8 cellular contexts compared by ENCODE assay signal in genomic region chr3:122458992-122459391, GRCh38. TPM values are rescaled to one million over a fixed set of nuclear protein-coding genes. Genes with fewer than 3 reads are reported as not detected.
DNase-seq lines count a peak whose midpoint lies in the region; ATAC-seq and TF ChIP-seq lines count a peak whose summit lies in the region.

No MANE protein-coding gene starts in this region.

- H3K79me2 ChIP-seq in KMS-11 (ENCODE audit: insufficient read depth, low read depth) = no peaks in the 10 kb centered on the region
- H3K79me2 ChIP-seq in neural cell (replicated peaks; ENCODE audit: insufficient read depth, low read length) = no peaks in the 10 kb centered on the region

- no peak for ATAC-seq in central memory CD8-positive, alpha-beta T cell (replicated peaks; ENCODE audit: extremely low read depth, poor library complexity, severe bottlenecking)
- ATAC-seq in HG03108 (IDR thresholded peaks at IDR 0.05; ENCODE audit: unreplicated experiment) (no peak), HG02840 (IDR thresholded peaks at IDR 0.05; ENCODE audit: low FRiP score, unreplicated experiment) (no peak)
- ATAC-seq in activated CD8-positive, alpha-beta memory T cell treated with anti-CD3 and anti-CD28 coated beads, Interleukin-2, amount 10 ng/mL, durations not matched to agents 7 days and 5 days = no peak

- H3K4me3 ChIP-seq in KMS-11 (IDR thresholded peaks at IDR 0.05; ENCODE audit: insufficient read depth, low read depth, low read length) = no peak overlapping the region
- H3K4me3 ChIP-seq in neural cell (ENCODE audit: low read length) = no peak overlapping the region

- H3K27ac ChIP-seq in KMS-11 (no peak overlapping the region), neural cell (ENCODE audit: low read length) (no peak overlapping the region)

- H3K27ac Mint-ChIP-seq in central memory CD8-positive, alpha-beta T cell (ENCODE audit: low read depth) = peak overlapping the region; percentile 39
- no peak overlapping the region for H3K27ac Mint-ChIP-seq in activated CD8-positive, alpha-beta memory T cell treated with anti-CD3 and anti-CD28 coated beads, Interleukin-2, amount 10 ng/mL, durations not matched to agents 7 days and 5 days

- H3K9me3 ChIP-seq in neural cell (ENCODE audit: low read length) = no peaks in the 10 kb centered on the region

- H3K4me1 Mint-ChIP-seq in central memory CD8-positive, alpha-beta T cell = peaks cover 4% of the 10 kb centered on the region
- H3K4me1 Mint-ChIP-seq in activated CD8-positive, alpha-beta memory T cell treated with anti-CD3 and anti-CD28 coated beads, Interleukin-2, amount 10 ng/mL, durations not matched to agents 7 days and 5 days = peaks cover 3% of the 10 kb centered on the region

- H2AFZ ChIP-seq in KMS-11 (ENCODE audit: low read depth) (no peak overlapping the region), neural cell (ENCODE audit: low read depth, low read length) (no peak overlapping the region)

- H3K4me2 ChIP-seq in KMS-11 = no peak overlapping the region
- H3K4me2 ChIP-seq in neural cell (ENCODE audit: low read length) = no peak overlapping the region

- peak; percentile 66 for TF ChIP-seq RAD21 in neural cell (conservative IDR thresholded peaks at IDR 0.05)

- no peaks in the 10 kb centered on the region for H3K4me1 ChIP-seq in KMS-11 (ENCODE audit: low read depth, poor library complexity, severe bottlenecking)

- peaks cover 48% of the 10 kb centered on the region for H3K36me3 Mint-ChIP-seq in central memory CD8-positive, alpha-beta T cell (ENCODE audit: insufficient read depth)
- H3K36me3 Mint-ChIP-seq in activated CD8-positive, alpha-beta memory T cell treated with anti-CD3 and anti-CD28 coated beads, Interleukin-2, amount 10 ng/mL, durations not matched to agents 7 days and 5 days = peaks cover 23% of the 10 kb centered on the region

- DNase-seq in EH (ENCODE audit: low read depth) (peak; percentile 65), SKM-1 treated with dmso at 0.1 percent for 144 hours (lab: John Stamatoyannopoulos, UW; ENCODE audit: unreplicated experiment) (no peak)
- no peak for DNase-seq in central memory CD8-positive, alpha-beta T cell (ENCODE audit: low spot score in 2 of 2)
- no peak for DNase-seq in activated CD8-positive, alpha-beta memory T cell treated with anti-CD3 and anti-CD28 coated beads, Interleukin-2, amount 10 ng/mL, durations not matched to agents 7 days and 5 days

- H3K27me3 ChIP-seq in KMS-11 (ENCODE audit: insufficient read depth, low read depth) = no peaks in the 10 kb centered on the region
- H3K27me3 ChIP-seq in neural cell (ENCODE audit: insufficient read depth, low read depth, low read length) = no peaks in the 10 kb centered on the region

- H3F3A ChIP-seq in neural cell (ENCODE audit: insufficient read depth, low read length, poor library complexity, severe bottlenecking) = no peaks in the 10 kb centered on the region

- H3K9ac ChIP-seq in KMS-11 (no peak overlapping the region), neural cell (ENCODE audit: low read length) (no peak overlapping the region)

- no peaks in the 10 kb centered on the region for H4K20me1 ChIP-seq in KMS-11 (ENCODE audit: insufficient read depth)
- H4K20me1 ChIP-seq in neural cell (ENCODE audit: insufficient read depth) = no peaks in the 10 kb centered on the region

- H3K4me3 Mint-ChIP-seq in central memory CD8-positive, alpha-beta T cell = no peak overlapping the region
- H3K4me3 Mint-ChIP-seq in activated CD8-positive, alpha-beta memory T cell treated with anti-CD3 and anti-CD28 coated beads, Interleukin-2, amount 10 ng/mL, durations not matched to agents 7 days and 5 days = no peak overlapping the region

- H3K36me3 ChIP-seq in KMS-11 (ENCODE audit: insufficient read depth) = 0 out of 2 replicates have a peak, but pooled peaks cover 4% of the 10 kb centered on the region
- no peaks in the 10 kb centered on the region for H3K36me3 ChIP-seq in neural cell (ENCODE audit: insufficient read depth, low read length)

- TF ChIP-seq CTCF in KMS-11 (conservative IDR thresholded peaks at IDR 0.05; ENCODE audit: low read depth, low read length) (peak; percentile 66), neural cell (IDR thresholded peaks at IDR 0.05; ENCODE audit: poor library complexity, severe bottlenecking) (peak; percentile 63)

- no peaks in the 10 kb centered on the region for H3K9me2 ChIP-seq in neural cell (ENCODE audit: insufficient read depth, low read length)

- H3K9me3 Mint-ChIP-seq in central memory CD8-positive, alpha-beta T cell = no peaks in the 10 kb centered on the region
- H3K9me3 Mint-ChIP-seq in activated CD8-positive, alpha-beta memory T cell treated with anti-CD3 and anti-CD28 coated beads, Interleukin-2, amount 10 ng/mL, durations not matched to agents 7 days and 5 days (ENCODE audit: low read depth) = no peaks in the 10 kb centered on the region

- TF ChIP-seq EP300 in neural cell (conservative IDR thresholded peaks at IDR 0.05; ENCODE audit: poor library complexity, severe bottlenecking) = no peak

- no peaks in the 10 kb centered on the region for H3K27me3 Mint-ChIP-seq in central memory CD8-positive, alpha-beta T cell
- no peaks in the 10 kb centered on the region for H3K27me3 Mint-ChIP-seq in activated CD8-positive, alpha-beta memory T cell treated with anti-CD3 and anti-CD28 coated beads, Interleukin-2, amount 10 ng/mL, durations not matched to agents 7 days and 5 days

- CTCF ChIA-PET in activated CD8-positive, alpha-beta memory T cell treated with anti-CD3 and anti-CD28 coated beads, Interleukin-2, amount 10 ng/mL, durations not matched to agents 7 days and 5 days (lab: Charles Lee) = interaction anchor here (0.7 to 2.2 kb wide), 4 partner anchors 63 to 220 kb away, joined by 3 to 9 read pairs (median 4); no protein-coding TSS in a partner anchor

TF ChIP-seq in neural cell, 6 proteins besides CTCF, POLR2A, EP300 and RAD21:
- TF ChIP-seq REST (IDR thresholded peaks at IDR 0.05; ENCODE audit: borderline replicate concordance) (no peak), SMC3 (conservative IDR thresholded peaks at IDR 0.05; ENCODE audit: poor library complexity) (peak; percentile 70)
TF ChIP-seq in neural cell: peak in this region for 1.

RNA-seq across cellular contexts. Expression of gene WDR5B, which starts 43.1 kb away (rescaled TPM):
- polyA plus RNA-seq in neural cell = 6.9 and 8.4 TPM in 2 replicates
- 11.4 and 11.5 TPM in 2 replicates for polyA minus RNA-seq in neural cell
- 1 to 10 TPM; 4.6 to 4.8 TPM for total RNA-seq in activated CD8-positive, alpha-beta memory T cell treated with anti-CD3 and anti-CD28 coated beads, Interleukin-2, amount 10 ng/mL, durations not matched to agents 7 days and 5 days

RNA-seq across cellular contexts. Expression of gene KPNA1, which starts 55.7 kb away (rescaled TPM):
- 28.5 and 35.8 TPM in 2 replicates for polyA plus RNA-seq in neural cell
- polyA minus RNA-seq in neural cell = 58.4 and 77.6 TPM in 2 replicates
- 10 to 100 TPM; 45.2 to 65.6 TPM for total RNA-seq in activated CD8-positive, alpha-beta memory T cell treated with anti-CD3 and anti-CD28 coated beads, Interleukin-2, amount 10 ng/mL, durations not matched to agents 7 days and 5 days
